9 cellular contexts compared by ENCODE assay signal in genomic region chr12:12070674-12071661, GRCh38. TPM values are rescaled to one million over a fixed set of nuclear protein-coding genes. Genes with fewer than 3 reads are reported as not detected.
A peak's percentile ranks its signal among the peaks of the same experiment; 100 is the strongest.
DNase-seq lines count a peak whose midpoint lies in the region; ATAC-seq and TF ChIP-seq lines count a peak whose summit lies in the region.
"Had no signal": no experiment of that assay in that cellular context is flagged by ENCODE, and none has a peak within 500 bp of the region (broad histone marks: within the 10 kb centered on the region; RNA-seq: fewer than 3 reads in every experiment).

A gene with protein sequence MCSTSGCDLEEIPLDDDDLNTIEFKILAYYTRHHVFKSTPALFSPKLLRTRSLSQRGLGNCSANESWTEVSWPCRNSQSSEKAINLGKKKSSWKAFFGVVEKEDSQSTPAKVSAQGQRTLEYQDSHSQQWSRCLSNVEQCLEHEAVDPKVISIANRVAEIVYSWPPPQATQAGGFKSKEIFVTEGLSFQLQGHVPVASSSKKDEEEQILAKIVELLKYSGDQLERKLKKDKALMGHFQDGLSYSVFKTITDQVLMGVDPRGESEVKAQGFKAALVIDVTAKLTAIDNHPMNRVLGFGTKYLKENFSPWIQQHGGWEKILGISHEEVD (plus strand): TSS chr12:12070939. CDS start chr12:12079306, 8,367 bp downstream.

- CTCF ChIA-PET in OCI-LY7 (lab: Charles Lee; ENCODE audit: unreplicated experiment) = no interaction called here

- H3K27me3 ChIP-seq in upper lobe of right lung = no peaks in the 10 kb centered on the region

- TF ChIP-seq CTCF in OCI-LY7 (conservative IDR thresholded peaks at IDR 0.05; ENCODE audit: low read length) (no peak), fibroblast of the aortic adventitia (IDR thresholded peaks at IDR 0.05; ENCODE audit: insufficient read depth, low read length) (peak; percentile 3), upper lobe of right lung (IDR thresholded peaks at IDR 0.05) (no peak)

- intact Hi-C loops in OCI-LY7 (cut with micrococcal nuclease; ENCODE audit: unreplicated experiment) (no loop called here), upper lobe of right lung (cut with DNase I) (no loop called here)

- no TSS peak for BruUV-seq in OCI-LY7 (replicated peaks; lab: Mats Ljungman, UMichigan)

- no peaks in the 10 kb centered on the region for H3K4me1 ChIP-seq in OCI-LY7 (ENCODE audit: insufficient read depth, low read length, poor library complexity, severe bottlenecking)
- H3K4me1 ChIP-seq in upper lobe of right lung = no peaks in the 10 kb centered on the region

- H2AFZ ChIP-seq in OCI-LY7 (ENCODE audit: low read length) = no peak within 1 kb of the TSS

- no peaks in the 10 kb centered on the region for H3K36me3 ChIP-seq in OCI-LY7 (ENCODE audit: insufficient read depth, low read length)
- no peaks in the 10 kb centered on the region for H3K36me3 ChIP-seq in upper lobe of right lung

- H3K4me2 ChIP-seq in OCI-LY7 (ENCODE audit: low read length) = peak within 1 kb of the TSS; percentile 1; the same call in 1 of the 2 replicates

- ATAC-seq in upper lobe of right lung = peak; percentile 46
- ATAC-seq in HG03159 (IDR thresholded peaks at IDR 0.05; ENCODE audit: unreplicated experiment) = no peak

- H3K9me3 ChIP-seq in OCI-LY7 (ENCODE audit: low read length) (no peaks in the 10 kb centered on the region), upper lobe of right lung (no peaks in the 10 kb centered on the region)

- POLR2A ChIA-PET in OCI-LY7 (lab: Charles Lee) = interaction anchor here (0.5 to 0.6 kb wide), 3 partner anchors 11 to 663 kb away, joined by 3 to 8 read pairs (median 4); no protein-coding TSS in a partner anchor

- peak; percentile 16 for DNase-seq in activated naive CD4-positive, alpha-beta T cell treated with Interleukin-2 at 50 U/mL for 16 hours
- no peak for DNase-seq in activated naive CD4-positive, alpha-beta T cell (lab: John Stamatoyannopoulos, UW)
- DNase-seq in OCI-LY7 (ENCODE audit: low spot score) (no peak), fibroblast of the aortic adventitia (ENCODE audit: low read depth) (no peak), upper lobe of right lung (no peak), midbrain (lab: John Stamatoyannopoulos, UW) (no peak), NCI-H82 (lab: John Stamatoyannopoulos, UW) (no peak)
- DNase-seq: NCI-H1436 had no signal

- H4K20me1 ChIP-seq in OCI-LY7 (ENCODE audit: insufficient read depth, low read length) = no peaks in the 10 kb centered on the region

- no peak within 1 kb of the TSS for H3K27ac ChIP-seq in OCI-LY7 (ENCODE audit: low read depth, low read length, poor library complexity, severe bottlenecking)
- H3K27ac ChIP-seq in upper lobe of right lung = no peak within 1 kb of the TSS

- H3K79me2 ChIP-seq in OCI-LY7 (ENCODE audit: insufficient read depth, low read depth, low read length) = no peaks in the 10 kb centered on the region

- H3K4me3 ChIP-seq in OCI-LY7 (ENCODE audit: low read depth, low read length, poor library complexity, severe bottlenecking) (no peak within 1 kb of the TSS), fibroblast of the aortic adventitia (ENCODE audit: low read depth, low read length) (no peak within 1 kb of the TSS), upper lobe of right lung (peak within 1 kb of the TSS; percentile 22)

- H3K9me2 ChIP-seq in OCI-LY7 (ENCODE audit: insufficient read depth, low read length) = no peaks in the 10 kb centered on the region

RNA-seq across cellular contexts. Expression of the gene that starts here (rescaled TPM):
- 0.10 TPM in 1 of 2 replicates, not detected in the other for total RNA-seq in OCI-LY7 (2014; rRNA removed; shearing (Covaris generic))
- total RNA-seq in OCI-LY7 (2022) (not detected in 2 replicates), fibroblast of the aortic adventitia (ENCODE audit: low replicate concordance) (not detected in 2 replicates), upper lobe of right lung (1.4 TPM)
